ENCODE assay signal across 15 cellular contexts in the genomic region with DNA sequence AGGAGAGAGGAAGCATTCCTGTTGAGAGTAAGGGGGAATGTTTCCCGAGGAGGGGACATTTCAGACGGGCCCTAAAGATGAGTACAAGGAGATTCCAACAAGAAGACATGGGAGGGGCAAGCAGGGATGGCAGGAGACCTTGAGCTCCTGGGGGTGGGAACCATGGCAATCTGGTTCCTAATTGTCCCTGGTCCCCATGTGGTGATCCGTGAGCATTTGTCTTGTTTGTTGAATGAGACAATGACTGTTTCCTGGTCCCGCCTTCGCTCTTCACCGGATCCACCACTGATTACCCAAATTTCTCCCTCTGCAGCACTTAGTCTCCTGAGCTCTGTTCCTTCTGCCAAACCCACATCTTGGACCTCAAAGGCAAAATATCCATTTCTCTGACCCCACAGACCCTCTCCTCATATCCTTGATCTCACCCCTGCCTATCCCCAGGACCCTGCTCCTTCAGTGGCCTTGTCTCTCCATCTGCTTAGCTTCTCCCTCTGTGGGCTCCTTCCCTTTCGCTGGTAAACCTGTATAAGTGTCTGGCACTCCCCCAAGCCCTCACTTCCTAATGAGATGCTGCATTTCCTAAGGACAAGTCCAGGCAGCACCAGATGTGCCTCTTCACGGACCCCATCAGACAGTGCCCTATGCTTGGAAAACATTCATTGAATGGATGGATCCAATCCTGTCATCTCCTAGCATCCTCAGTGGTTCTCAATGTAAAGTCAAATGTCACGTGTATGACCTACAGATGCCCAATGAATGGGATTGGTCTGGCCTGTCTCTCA.
"Had no signal": no experiment of that assay in that cellular context is flagged by ENCODE, and none has a peak within 500 bp of the region (broad histone marks: within the 10 kb centered on the region; RNA-seq: fewer than 3 reads in every experiment).

No MANE protein-coding gene starts in this region.

- ATAC-seq: activated CD4-positive, CD25-positive, alpha-beta regulatory T cell treated with anti-CD3 and anti-CD28 coated beads, Interleukin-2, amount 50 U/mL, for 24 hours; activated T-cell treated with anti-CD3 and anti-CD28 coated beads, Interleukin-2, amount 50 U/mL, for 4 hours had no signal

- H3K4me3 Mint-ChIP-seq: activated T-cell treated with anti-CD3 and anti-CD28 coated beads, Interleukin-2, amount 50 U/mL, for 4 hours; natural killer cell treated with Interleukin-12 subunit alpha and Interleukin-12 subunit beta and Interleukin-15 and Interleukin-18, amount 100 ng/mL, for 72 hours; T-helper 2 cell treated with Interferon-gamma antibody and Interleukin-4, amounts not matched to agents 5 μg/mL and 100 μg/mL, for 36 hours had no signal

- H3K9me3 ChIP-seq: adrenal gland, prostate gland, sigmoid colon, upper lobe of left lung had no signal

- H3K36me3 ChIP-seq: adrenal gland, prostate gland, sigmoid colon, upper lobe of left lung had no signal

- DNase-seq: activated gamma-delta T cell; central memory CD4-positive, alpha-beta T cell; effector CD4-positive, alpha-beta T cell; foreskin melanocyte; occipital lobe; sigmoid colon; stimulated activated naive CD4-positive, alpha-beta T cell treated with Interleukin-2 at 50 U/mL for 16 hours had no signal

- H3K4me3 ChIP-seq: adrenal gland, coronary artery, prostate gland, sigmoid colon, upper lobe of left lung had no signal

- H3K4me1 ChIP-seq: adrenal gland, prostate gland, sigmoid colon had no signal

- H3K27ac Mint-ChIP-seq: natural killer cell treated with Interleukin-12 subunit alpha and Interleukin-12 subunit beta and Interleukin-15 and Interleukin-18, amount 100 ng/mL, for 72 hours; T-helper 2 cell treated with Interferon-gamma antibody and Interleukin-4, amounts not matched to agents 5 μg/mL and 100 μg/mL, for 36 hours had no signal

- H3K36me3 Mint-ChIP-seq: natural killer cell treated with Interleukin-12 subunit alpha and Interleukin-12 subunit beta and Interleukin-15 and Interleukin-18, amount 100 ng/mL, for 72 hours had no signal

- H3K9me3 Mint-ChIP-seq: activated T-cell treated with anti-CD3 and anti-CD28 coated beads, Interleukin-2, amount 50 U/mL, for 4 hours; natural killer cell treated with Interleukin-12 subunit alpha and Interleukin-12 subunit beta and Interleukin-15 and Interleukin-18, amount 100 ng/mL, for 72 hours; T-helper 2 cell treated with Interferon-gamma antibody and Interleukin-4, amounts not matched to agents 5 μg/mL and 100 μg/mL, for 36 hours had no signal

- H3K27ac ChIP-seq: coronary artery, prostate gland, sigmoid colon, upper lobe of left lung had no signal

- H3K27me3 ChIP-seq: adrenal gland, sigmoid colon, upper lobe of left lung had no signal
